2 cellular contexts compared by ENCODE assay signal in the genomic region with DNA sequence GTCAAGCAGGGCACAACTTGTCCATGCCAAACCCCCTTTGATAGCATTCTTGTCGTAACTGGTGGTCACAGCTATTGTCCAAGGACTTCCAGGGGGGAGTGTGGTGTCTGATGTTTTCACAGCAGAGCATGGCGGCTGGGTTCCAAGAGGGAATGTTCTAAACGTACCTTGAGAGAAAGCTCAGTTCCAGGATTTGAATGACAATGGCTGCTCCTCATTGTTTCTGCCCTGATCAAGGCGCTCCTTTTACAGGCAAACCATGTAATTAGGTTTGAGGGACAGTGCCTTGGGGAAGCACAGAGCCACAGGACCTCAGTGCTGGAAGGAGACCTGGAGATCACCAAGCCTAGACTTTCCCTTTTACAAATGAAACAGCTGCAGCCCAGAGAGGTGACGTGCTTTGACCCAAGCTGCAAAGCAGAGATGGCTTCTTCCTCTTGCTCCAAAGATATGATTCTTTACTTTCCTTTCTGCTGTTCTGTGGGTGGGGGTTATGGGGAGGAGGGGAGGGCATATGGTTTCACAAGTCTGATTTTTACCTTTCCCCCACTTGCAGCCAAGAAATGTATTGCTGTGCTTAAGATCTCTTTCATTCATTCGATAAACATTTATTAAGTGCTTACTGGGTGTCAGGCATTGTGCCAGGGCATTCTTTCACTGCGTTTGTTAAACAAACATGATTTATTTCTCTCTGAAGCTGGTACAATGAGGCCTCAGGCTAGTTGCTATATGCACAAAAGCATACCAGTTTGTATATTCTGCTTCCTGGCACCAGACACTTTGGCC.
TF ChIP-seq lines count a peak whose summit lies in the region.

No MANE protein-coding gene starts in this region.

TF ChIP-seq in IMR-90, 13 proteins besides CTCF, POLR2A, EP300 and RAD21 (continued from another document):
- no peak for TF ChIP-seq USF2 (IDR thresholded peaks at IDR 0.05; ENCODE audit: low read depth, low read length)
- TF ChIP-seq RFX5 (IDR thresholded peaks at IDR 0.05; ENCODE audit: low read depth, low read length): no peak
- no peak for TF ChIP-seq SMC3 (IDR thresholded peaks at IDR 0.05; ENCODE audit: low read depth, low read length)
- TF ChIP-seq MXI1 (IDR thresholded peaks at IDR 0.05; ENCODE audit: borderline replicate concordance, low read depth, low read length): no peak
- TF ChIP-seq NFE2L2 (IDR thresholded peaks at IDR 0.05; ENCODE audit: low read depth, low read length): no peak
- TF ChIP-seq BHLHE40 (IDR thresholded peaks at IDR 0.05; ENCODE audit: low read depth, low read length): no peak
- TF ChIP-seq ELK1 (IDR thresholded peaks at IDR 0.05; ENCODE audit: borderline replicate concordance, low read depth, low read length): no peak
- no peak for TF ChIP-seq CEBPB (IDR thresholded peaks at IDR 0.05; ENCODE audit: low read depth, low read length)
- no peak for TF ChIP-seq FOS (IDR thresholded peaks at IDR 0.05; ENCODE audit: low read depth, low read length)
- no peak for TF ChIP-seq MAFK (IDR thresholded peaks at IDR 0.05; ENCODE audit: low read depth, low read length)
- TF ChIP-seq RCOR1 (IDR thresholded peaks at IDR 0.05; ENCODE audit: insufficient replicate concordance, low read length): no peak

TF ChIP-seq in WTC11, 78 proteins besides CTCF, POLR2A, EP300 and RAD21 (continued from another document):
- TF ChIP-seq, protein P1, sequence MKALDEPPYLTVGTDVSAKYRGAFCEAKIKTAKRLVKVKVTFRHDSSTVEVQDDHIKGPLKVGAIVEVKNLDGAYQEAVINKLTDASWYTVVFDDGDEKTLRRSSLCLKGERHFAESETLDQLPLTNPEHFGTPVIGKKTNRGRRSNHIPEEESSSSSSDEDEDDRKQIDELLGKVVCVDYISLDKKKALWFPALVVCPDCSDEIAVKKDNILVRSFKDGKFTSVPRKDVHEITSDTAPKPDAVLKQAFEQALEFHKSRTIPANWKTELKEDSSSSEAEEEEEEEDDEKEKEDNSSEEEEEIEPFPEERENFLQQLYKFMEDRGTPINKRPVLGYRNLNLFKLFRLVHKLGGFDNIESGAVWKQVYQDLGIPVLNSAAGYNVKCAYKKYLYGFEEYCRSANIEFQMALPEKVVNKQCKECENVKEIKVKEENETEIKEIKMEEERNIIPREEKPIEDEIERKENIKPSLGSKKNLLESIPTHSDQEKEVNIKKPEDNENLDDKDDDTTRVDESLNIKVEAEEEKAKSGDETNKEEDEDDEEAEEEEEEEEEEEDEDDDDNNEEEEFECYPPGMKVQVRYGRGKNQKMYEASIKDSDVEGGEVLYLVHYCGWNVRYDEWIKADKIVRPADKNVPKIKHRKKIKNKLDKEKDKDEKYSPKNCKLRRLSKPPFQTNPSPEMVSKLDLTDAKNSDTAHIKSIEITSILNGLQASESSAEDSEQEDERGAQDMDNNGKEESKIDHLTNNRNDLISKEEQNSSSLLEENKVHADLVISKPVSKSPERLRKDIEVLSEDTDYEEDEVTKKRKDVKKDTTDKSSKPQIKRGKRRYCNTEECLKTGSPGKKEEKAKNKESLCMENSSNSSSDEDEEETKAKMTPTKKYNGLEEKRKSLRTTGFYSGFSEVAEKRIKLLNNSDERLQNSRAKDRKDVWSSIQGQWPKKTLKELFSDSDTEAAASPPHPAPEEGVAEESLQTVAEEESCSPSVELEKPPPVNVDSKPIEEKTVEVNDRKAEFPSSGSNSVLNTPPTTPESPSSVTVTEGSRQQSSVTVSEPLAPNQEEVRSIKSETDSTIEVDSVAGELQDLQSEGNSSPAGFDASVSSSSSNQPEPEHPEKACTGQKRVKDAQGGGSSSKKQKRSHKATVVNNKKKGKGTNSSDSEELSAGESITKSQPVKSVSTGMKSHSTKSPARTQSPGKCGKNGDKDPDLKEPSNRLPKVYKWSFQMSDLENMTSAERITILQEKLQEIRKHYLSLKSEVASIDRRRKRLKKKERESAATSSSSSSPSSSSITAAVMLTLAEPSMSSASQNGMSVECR (CRISPR knock-in tag; IDR thresholded peaks at IDR 0.05; ENCODE audit: borderline replicate concordance): no peak
- TF ChIP-seq, protein P2, sequence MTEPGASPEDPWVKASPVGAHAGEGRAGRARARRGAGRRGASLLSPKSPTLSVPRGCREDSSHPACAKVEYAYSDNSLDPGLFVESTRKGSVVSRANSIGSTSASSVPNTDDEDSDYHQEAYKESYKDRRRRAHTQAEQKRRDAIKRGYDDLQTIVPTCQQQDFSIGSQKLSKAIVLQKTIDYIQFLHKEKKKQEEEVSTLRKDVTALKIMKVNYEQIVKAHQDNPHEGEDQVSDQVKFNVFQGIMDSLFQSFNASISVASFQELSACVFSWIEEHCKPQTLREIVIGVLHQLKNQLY (CRISPR knock-in tag; IDR thresholded peaks at IDR 0.05): no peak
- TF ChIP-seq SP1 (CRISPR knock-in tag; conservative IDR thresholded peaks at IDR 0.05): no peak
- no peak for TF ChIP-seq GABPB1 (CRISPR knock-in tag; IDR thresholded peaks at IDR 0.05)
- no peak for TF ChIP-seq ATF1 (CRISPR knock-in tag; IDR thresholded peaks at IDR 0.05)
- TF ChIP-seq, protein P3, sequence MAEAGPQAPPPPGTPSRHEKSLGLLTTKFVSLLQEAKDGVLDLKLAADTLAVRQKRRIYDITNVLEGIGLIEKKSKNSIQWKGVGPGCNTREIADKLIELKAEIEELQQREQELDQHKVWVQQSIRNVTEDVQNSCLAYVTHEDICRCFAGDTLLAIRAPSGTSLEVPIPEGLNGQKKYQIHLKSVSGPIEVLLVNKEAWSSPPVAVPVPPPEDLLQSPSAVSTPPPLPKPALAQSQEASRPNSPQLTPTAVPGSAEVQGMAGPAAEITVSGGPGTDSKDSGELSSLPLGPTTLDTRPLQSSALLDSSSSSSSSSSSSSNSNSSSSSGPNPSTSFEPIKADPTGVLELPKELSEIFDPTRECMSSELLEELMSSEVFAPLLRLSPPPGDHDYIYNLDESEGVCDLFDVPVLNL (CRISPR knock-in tag; IDR thresholded peaks at IDR 0.05; ENCODE audit: borderline replicate concordance, low read depth): no peak
- no peak for TF ChIP-seq NR2C2 (CRISPR knock-in tag; IDR thresholded peaks at IDR 0.05)
- TF ChIP-seq, protein P4, sequence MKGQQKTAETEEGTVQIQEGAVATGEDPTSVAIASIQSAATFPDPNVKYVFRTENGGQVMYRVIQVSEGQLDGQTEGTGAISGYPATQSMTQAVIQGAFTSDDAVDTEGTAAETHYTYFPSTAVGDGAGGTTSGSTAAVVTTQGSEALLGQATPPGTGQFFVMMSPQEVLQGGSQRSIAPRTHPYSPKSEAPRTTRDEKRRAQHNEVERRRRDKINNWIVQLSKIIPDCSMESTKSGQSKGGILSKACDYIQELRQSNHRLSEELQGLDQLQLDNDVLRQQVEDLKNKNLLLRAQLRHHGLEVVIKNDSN (CRISPR knock-in tag; IDR thresholded peaks at IDR 0.05): no peak
- TF ChIP-seq, protein P5, sequence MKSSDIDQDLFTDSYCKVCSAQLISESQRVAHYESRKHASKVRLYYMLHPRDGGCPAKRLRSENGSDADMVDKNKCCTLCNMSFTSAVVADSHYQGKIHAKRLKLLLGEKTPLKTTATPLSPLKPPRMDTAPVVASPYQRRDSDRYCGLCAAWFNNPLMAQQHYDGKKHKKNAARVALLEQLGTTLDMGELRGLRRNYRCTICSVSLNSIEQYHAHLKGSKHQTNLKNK (CRISPR knock-in tag; IDR thresholded peaks at IDR 0.05): no peak
